In the genomic region with DNA sequence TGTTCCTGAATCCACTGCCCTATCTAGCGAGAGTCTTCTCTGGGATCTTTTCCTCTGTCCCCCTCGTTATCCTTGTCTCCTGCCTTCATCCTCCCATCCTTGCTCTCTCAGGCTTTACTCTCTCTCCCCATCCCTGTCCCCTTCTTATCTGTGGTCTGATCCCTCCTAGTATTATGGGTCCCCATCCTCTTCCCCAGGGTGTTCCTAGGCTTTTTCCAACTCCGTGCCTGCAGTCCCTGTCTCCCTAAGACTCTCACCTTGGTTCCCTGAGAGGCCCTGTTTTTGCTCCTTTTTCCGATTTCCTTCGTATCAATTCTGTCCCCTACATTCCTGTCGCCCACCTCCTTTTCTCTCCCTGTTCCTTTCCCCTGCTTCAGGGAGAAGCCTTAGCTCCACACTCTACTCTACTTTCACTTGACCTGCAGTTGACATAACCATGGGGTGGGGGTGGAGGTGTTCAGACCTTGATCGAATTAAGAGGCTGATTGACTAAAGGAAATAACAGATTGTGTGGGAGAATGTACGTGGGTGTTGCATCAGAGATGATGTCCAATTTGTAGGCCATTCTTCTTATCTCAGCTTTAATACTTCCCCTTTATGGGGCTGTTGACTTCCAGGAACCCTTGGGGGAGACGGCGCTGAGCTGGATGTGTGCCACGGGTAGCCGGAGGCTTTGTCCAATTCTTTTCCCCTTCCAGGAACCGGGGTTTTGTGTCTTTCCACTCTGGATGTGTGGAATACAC, we compare ENCODE assay signal across 8 cellular contexts. TPM values are rescaled to one million over a fixed set of nuclear protein-coding genes. Genes with fewer than 3 reads are reported as not detected.
DNase-seq lines count a peak whose midpoint lies in the region; ATAC-seq and TF ChIP-seq lines count a peak whose summit lies in the region.

No MANE protein-coding gene starts in this region.

- H3K9me3 Mint-ChIP-seq in activated CD4-positive, alpha-beta T cell treated with anti-CD3 and anti-CD28 coated beads, Interleukin-2, amount 10 ng/mL, durations not matched to agents 7 days and 5 days: no peaks in the 10 kb centered on the region

- H2AFZ ChIP-seq in parathyroid adenoma: peak overlapping the region; percentile 68

- H3K4me3 ChIP-seq in gastroesophageal sphincter (peak overlapping the region; percentile 61 to 84), parathyroid adenoma (ENCODE audit: low read depth, low read length) (peak overlapping the region; percentile 66)

- CTCF ChIA-PET in activated CD4-positive, alpha-beta T cell treated with anti-CD3 and anti-CD28 coated beads, Interleukin-2, amount 10 ng/mL, durations not matched to agents 7 days and 5 days (lab: Charles Lee): interaction anchor here (0.6 to 4.7 kb wide), 10 partner anchors 44 to 209 kb away, joined by 3 to 65 read pairs (median 8); a partner anchor contains a TSS

- peaks cover 56% of the 10 kb centered on the region for H3K4me1 Mint-ChIP-seq in activated CD4-positive, alpha-beta T cell treated with anti-CD3 and anti-CD28 coated beads, Interleukin-2, amount 10 ng/mL, durations not matched to agents 7 days and 5 days

- H3K27ac ChIP-seq in VCaP: peak overlapping the region; percentile 70; the same call in 1 of the 2 replicates
- peak overlapping the region; percentile 60 to 95 (median 92) for H3K27ac ChIP-seq in gastroesophageal sphincter
- H3K27ac ChIP-seq in parathyroid adenoma: peak overlapping the region; percentile 64

- no peak for DNase-seq in activated CD4-positive, alpha-beta T cell treated with anti-CD3 and anti-CD28 coated beads, Interleukin-2, amount 10 ng/mL, durations not matched to agents 7 days and 5 days
- no peak for DNase-seq in activated CD4-positive, alpha-beta T cell treated with anti-CD3 and anti-CD28 coated beads for 48 hours
- DNase-seq in iPS-NIHi11 (ENCODE audit: low spot score) (no peak), NCI-H1417 treated with DMSO at 0.1 percent for 48 hours (lab: John Stamatoyannopoulos, UW) (no peak)
- no peak for DNase-seq in effector CD8-positive, alpha-beta T cell (lab: John Stamatoyannopoulos, UW)

- no peaks in the 10 kb centered on the region for H3K9me3 ChIP-seq in gastroesophageal sphincter
- no peaks in the 10 kb centered on the region for H3K9me3 ChIP-seq in parathyroid adenoma (ENCODE audit: control insufficient read depth, low read length)

- H3K36me3 ChIP-seq in gastroesophageal sphincter (peaks cover 0 to 29% of the 10 kb centered on the region in 2 donors), parathyroid adenoma (ENCODE audit: control insufficient read depth, insufficient read depth, low read length) (no peaks in the 10 kb centered on the region)

- peak overlapping the region; percentile 91 for H3K27ac Mint-ChIP-seq in activated CD4-positive, alpha-beta T cell treated with anti-CD3 and anti-CD28 coated beads, Interleukin-2, amount 10 ng/mL, durations not matched to agents 7 days and 5 days

- H3K4me2 ChIP-seq in parathyroid adenoma (ENCODE audit: low read length): peak overlapping the region; percentile 84

- WGBS in gastroesophageal sphincter (ENCODE audit: low coverage in 1 of 2), 2 donors: 10 to 16% methylated on average over 11 to 13 of the region's 13 CpGs

- peaks cover 0 to 42% (median 8%) of the 10 kb centered on the region in 3 donors for H3K4me1 ChIP-seq in gastroesophageal sphincter
- peaks cover 30% of the 10 kb centered on the region for H3K4me1 ChIP-seq in parathyroid adenoma

- no peaks in the 10 kb centered on the region for H3K27me3 Mint-ChIP-seq in activated CD4-positive, alpha-beta T cell treated with anti-CD3 and anti-CD28 coated beads, Interleukin-2, amount 10 ng/mL, durations not matched to agents 7 days and 5 days

- peaks cover 14% of the 10 kb centered on the region for H3K79me2 ChIP-seq in parathyroid adenoma

- no peak for TF ChIP-seq EP300 in gastroesophageal sphincter (IDR thresholded peaks at IDR 0.05)

- H3K27me3 ChIP-seq in gastroesophageal sphincter (no peaks in the 10 kb centered on the region), parathyroid adenoma (ENCODE audit: control insufficient read depth, insufficient read depth, low read length) (no peaks in the 10 kb centered on the region)

- POLR2A ChIA-PET in activated CD4-positive, alpha-beta T cell treated with anti-CD3 and anti-CD28 coated beads, Interleukin-2, amount 10 ng/mL, durations not matched to agents 7 days and 5 days (lab: Charles Lee): no interaction called here

- TF ChIP-seq CTCF in VCaP (conservative IDR thresholded peaks at IDR 0.05) (no peak), gastroesophageal sphincter (IDR thresholded peaks at IDR 0.05) (no peak), parathyroid adenoma (IDR thresholded peaks at IDR 0.05) (no peak)

- H3K4me3 Mint-ChIP-seq in activated CD4-positive, alpha-beta T cell treated with anti-CD3 and anti-CD28 coated beads, Interleukin-2, amount 10 ng/mL, durations not matched to agents 7 days and 5 days: peak overlapping the region; percentile 96

- ATAC-seq in gastroesophageal sphincter: no peak

- TF ChIP-seq POLR2A in gastroesophageal sphincter (IDR thresholded peaks at IDR 0.05): no peak

- H3K36me3 Mint-ChIP-seq in activated CD4-positive, alpha-beta T cell treated with anti-CD3 and anti-CD28 coated beads, Interleukin-2, amount 10 ng/mL, durations not matched to agents 7 days and 5 days (ENCODE audit: low read depth): peaks cover 38% of the 10 kb centered on the region

- peak overlapping the region; percentile 16 for H3K9ac ChIP-seq in parathyroid adenoma

RNA-seq across cellular contexts. Expression of a gene that starts 0.9 kb away (rescaled TPM):
- 10 to 100 TPM; 24.4 to 25.8 TPM for total RNA-seq in activated CD4-positive, alpha-beta T cell treated with anti-CD3 and anti-CD28 coated beads, Interleukin-2, amount 10 ng/mL, durations not matched to agents 7 days and 5 days
- 10 to 100 TPM; 10.3 to 16.0 (median 13.3) TPM for total RNA-seq in gastroesophageal sphincter

RNA-seq across cellular contexts. Expression of a gene that starts 45.6 kb away (rescaled TPM):
- total RNA-seq in activated CD4-positive, alpha-beta T cell treated with anti-CD3 and anti-CD28 coated beads, Interleukin-2, amount 10 ng/mL, durations not matched to agents 7 days and 5 days: 100 to 1,000 TPM; 186 to 219 TPM
- total RNA-seq in gastroesophageal sphincter: 1 to 10 TPM in 3 of 4 donors, under 1 TPM in 1; 0.78 to 4.6 (median 4.3) TPM

Comparison
In these comparisons a context has a peak if more than half of its experiments do, and no peak if none do; other contexts are left out.
1. RNA of a gene that starts 45.6 kb away (total RNA-seq): 186 to 219 TPM in activated CD4-positive, alpha-beta T cell treated with anti-CD3 and anti-CD28 coated beads, Interleukin-2, amount 10 ng/mL, durations not matched to agents 7 days and 5 days; 0.78 to 4.6 TPM in gastroesophageal sphincter; every median in the first group is over 10 times any median in the second.
2. Peak in every context shown above with its lines, with median percentiles within 50 percentile points of each other: H3K27ac ChIP-seq.